Comparison of ENCODE assay signal across 8 cellular contexts in genomic region chr1:225318706-225319575, GRCh38.
DNase-seq lines count a peak whose midpoint lies in the region; ATAC-seq and TF ChIP-seq lines count a peak whose summit lies in the region.

No MANE protein-coding gene starts in this region.

- no peak overlapping the region for H3K4me2 ChIP-seq in OCI-LY1 (ENCODE audit: low read length)

- no peaks in the 10 kb centered on the region for H4K20me1 ChIP-seq in OCI-LY1 (ENCODE audit: insufficient read depth, low read length)

- H2AFZ ChIP-seq in OCI-LY1 (ENCODE audit: low read length) = no peak overlapping the region

- H3K27me3 ChIP-seq in HL-60 (ENCODE audit: insufficient read depth, poor library complexity, severe bottlenecking) = no peaks in the 10 kb centered on the region
- no peaks in the 10 kb centered on the region for H3K27me3 ChIP-seq in OCI-LY1 (ENCODE audit: insufficient read depth, low read length)
- no peaks in the 10 kb centered on the region for H3K27me3 ChIP-seq in right lobe of liver

- no peak overlapping the region for H3K9ac ChIP-seq in OCI-LY1 (ENCODE audit: low read length)

- no peak overlapping the region for H3K4me3 ChIP-seq in HL-60 (replicated peaks; ENCODE audit: insufficient read depth, low read length)
- H3K4me3 ChIP-seq in OCI-LY1 (ENCODE audit: low read depth, low read length, poor library complexity, severe bottlenecking) = no peak overlapping the region
- no peak overlapping the region for H3K4me3 ChIP-seq in right lobe of liver

- no peaks in the 10 kb centered on the region for H3K9me3 ChIP-seq in OCI-LY1 (ENCODE audit: low read length)
- H3K9me3 ChIP-seq in right lobe of liver = no peaks in the 10 kb centered on the region

- H3K4me3 Mint-ChIP-seq in chondrocyte (ENCODE audit: unreplicated experiment) = no peak overlapping the region

- intact Hi-C loops in right lobe of liver (cut with DNase I) (no loop called here), posterior cingulate gyrus (cut with DNase I) (loop anchor here (10.0 kb wide), 1 partner anchor 656 kb away; no protein-coding TSS in a partner anchor)

- no peak for TF ChIP-seq POLR2A in right lobe of liver (IDR thresholded peaks at IDR 0.05)

- 14% methylated on average over 4 of the region's 4 CpGs for WGBS in right lobe of liver (ENCODE audit: insufficient coverage, low coverage, low lambda C conversion rate, missing lambda C conversion rate)

- no peak overlapping the region for H3K27ac Mint-ChIP-seq in activated naive CD4-positive, alpha-beta T cell treated with anti-CD3 and anti-CD28 coated beads, Interleukin-2, amount 50 U/mL, for 72 hours
- H3K27ac Mint-ChIP-seq in chondrocyte (ENCODE audit: unreplicated experiment) = no peak overlapping the region

- TF ChIP-seq CTCF in HL-60 (IDR thresholded peaks at IDR 0.05; ENCODE audit: insufficient read depth, low read length) (peak; percentile 68), OCI-LY1 (IDR thresholded peaks at IDR 0.05; ENCODE audit: low read length) (peak; percentile 83), chondrocyte (IDR thresholded peaks at IDR 0.05) (peak; percentile 85), right lobe of liver (IDR thresholded peaks at IDR 0.05) (peak; percentile 79 to 86 (median 82))

- H3K4me1 ChIP-seq in OCI-LY1 (ENCODE audit: insufficient read depth, low read length, severe bottlenecking) = no peaks in the 10 kb centered on the region
- H3K4me1 ChIP-seq in right lobe of liver = no peaks in the 10 kb centered on the region

- no peaks in the 10 kb centered on the region for H3K4me1 Mint-ChIP-seq in chondrocyte (ENCODE audit: low read depth)

- H3K27ac ChIP-seq in HL-60 (replicated peaks) = no peak overlapping the region
- no peak overlapping the region for H3K27ac ChIP-seq in OCI-LY1 (ENCODE audit: low read depth, low read length, poor library complexity, severe bottlenecking)
- no peak overlapping the region for H3K27ac ChIP-seq in right lobe of liver

- no peaks in the 10 kb centered on the region for H3K27me3 Mint-ChIP-seq in chondrocyte (ENCODE audit: low read depth)

- DNase-seq in activated naive CD4-positive, alpha-beta T cell treated with anti-CD3 and anti-CD28 coated beads, Interleukin-2, amount 50 U/mL, for 72 hours (ENCODE audit: low spot score in 2 of 2) = peak in 1 of 2 donors; percentile 14
- no peak for DNase-seq in activated naive CD4-positive, alpha-beta T cell treated with anti-CD3 and anti-CD28 coated beads, Interleukin-2, amount 50 U/mL, for 16 hours
- peak; percentile 4 to 54 for DNase-seq in HL-60 (ENCODE audit: low read depth in 1 of 2, low spot score in 1 of 2)
- no peak for DNase-seq in chondrocyte (ENCODE audit: low spot score)
- DNase-seq in right lobe of liver = peak in 1 of 3 donors; percentile 65
- no peak for DNase-seq in posterior cingulate gyrus

- peak; percentile 66 to 75 for ATAC-seq in activated naive CD4-positive, alpha-beta T cell treated with anti-CD3 and anti-CD28 coated beads, Interleukin-2, amount 50 U/mL, for 72 hours
- ATAC-seq in GM21515 (IDR thresholded peaks at IDR 0.05; ENCODE audit: unreplicated experiment) (peak; percentile 95), right lobe of liver (peak; percentile 100)

- no peaks in the 10 kb centered on the region for H3K9me2 ChIP-seq in OCI-LY1 (ENCODE audit: low read depth, low read length)

- H3K9me3 Mint-ChIP-seq in activated naive CD4-positive, alpha-beta T cell treated with anti-CD3 and anti-CD28 coated beads, Interleukin-2, amount 50 U/mL, for 72 hours = peaks cover 0 to 5% of the 10 kb centered on the region in 2 donors
- peaks cover 13% of the 10 kb centered on the region for H3K9me3 Mint-ChIP-seq in chondrocyte (ENCODE audit: low read depth)

- no peaks in the 10 kb centered on the region for H3K79me2 ChIP-seq in OCI-LY1 (ENCODE audit: insufficient read depth, low read length)

- H3F3A ChIP-seq in OCI-LY1 (ENCODE audit: insufficient read depth, low read length) = no peaks in the 10 kb centered on the region

- H3K36me3 Mint-ChIP-seq in activated naive CD4-positive, alpha-beta T cell treated with anti-CD3 and anti-CD28 coated beads, Interleukin-2, amount 50 U/mL, for 72 hours = peaks cover 0 to 7% of the 10 kb centered on the region in 2 donors
- H3K36me3 Mint-ChIP-seq in chondrocyte (ENCODE audit: low read depth) = peaks cover 9% of the 10 kb centered on the region

- no peaks in the 10 kb centered on the region for H3K36me3 ChIP-seq in OCI-LY1 (ENCODE audit: insufficient read depth, low read length)
- H3K36me3 ChIP-seq in right lobe of liver = no peaks in the 10 kb centered on the region

Comparison
In these comparisons a context has a peak if more than half of its experiments do, and no peak if none do; other contexts are left out.
1. DNase-seq: peak in HL-60 (2 of 2); none in activated naive CD4-positive, alpha-beta T cell treated with anti-CD3 and anti-CD28 coated beads, Interleukin-2, amount 50 U/mL, for 16 hours (single experiment), chondrocyte (single experiment) and posterior cingulate gyrus (0 of 10).
2. Peak in every context shown above with its lines, with median percentiles within 50 percentile points of each other: ATAC-seq and CTCF ChIP-seq.